1 cellular context compared by ENCODE assay signal in the genomic region with DNA sequence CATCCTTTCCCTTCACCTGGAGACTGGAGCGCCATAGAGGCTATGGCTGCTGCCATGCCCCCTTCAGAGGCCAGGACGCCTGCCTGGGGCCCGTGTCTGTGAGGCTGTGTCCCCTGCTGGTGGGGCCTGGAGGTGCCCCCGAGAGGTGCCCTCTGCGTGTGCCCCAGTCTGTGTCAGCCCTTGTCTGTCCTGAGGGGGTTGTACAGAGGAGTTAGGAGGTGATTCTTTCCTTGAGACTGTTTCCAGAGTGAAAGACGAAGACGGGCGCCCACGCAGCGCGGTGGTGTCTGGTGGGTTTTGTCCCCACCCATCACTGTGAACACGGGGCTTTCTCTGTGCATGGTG.
TF ChIP-seq lines count a peak whose summit lies in the region.

No MANE protein-coding gene starts in this region.

TF ChIP-seq in HepG2, 621 proteins besides CTCF, POLR2A, EP300 and RAD21:
- TF ChIP-seq CHD4 (IDR thresholded peaks at IDR 0.05; ENCODE audit: borderline replicate concordance, low read length) (no peak), ZNF703 (CRISPR knock-in tag; IDR thresholded peaks at IDR 0.05; ENCODE audit: borderline replicate concordance) (no peak), ZHX1 (CRISPR knock-in tag; IDR thresholded peaks at IDR 0.05; ENCODE audit: low read depth) (no peak), ZSCAN29 (CRISPR knock-in tag; conservative IDR thresholded peaks at IDR 0.05) (no peak), SNAPC4 (CRISPR knock-in tag; IDR thresholded peaks at IDR 0.05) (no peak), NR2C2 (CRISPR knock-in tag; IDR thresholded peaks at IDR 0.05; ENCODE audit: borderline replicate concordance) (no peak), ARNTL (CRISPR knock-in tag; IDR thresholded peaks at IDR 0.05) (no peak), KLF12 (CRISPR knock-in tag; IDR thresholded peaks at IDR 0.05; ENCODE audit: borderline replicate concordance) (no peak), ZBTB20 (CRISPR knock-in tag; IDR thresholded peaks at IDR 0.05; ENCODE audit: borderline replicate concordance, low read depth) (no peak), ZNF230 (CRISPR knock-in tag; IDR thresholded peaks at IDR 0.05) (no peak), ZSCAN9 (CRISPR knock-in tag; IDR thresholded peaks at IDR 0.05; ENCODE audit: borderline replicate concordance) (no peak), ATRX (CRISPR knock-in tag; IDR thresholded peaks at IDR 0.05; ENCODE audit: borderline replicate concordance) (no peak), MIER2 (CRISPR knock-in tag; IDR thresholded peaks at IDR 0.05) (no peak), ZNF282 (IDR thresholded peaks at IDR 0.05; ENCODE audit: partially characterized antibody) (no peak)
- TF ChIP-seq, protein P1, sequence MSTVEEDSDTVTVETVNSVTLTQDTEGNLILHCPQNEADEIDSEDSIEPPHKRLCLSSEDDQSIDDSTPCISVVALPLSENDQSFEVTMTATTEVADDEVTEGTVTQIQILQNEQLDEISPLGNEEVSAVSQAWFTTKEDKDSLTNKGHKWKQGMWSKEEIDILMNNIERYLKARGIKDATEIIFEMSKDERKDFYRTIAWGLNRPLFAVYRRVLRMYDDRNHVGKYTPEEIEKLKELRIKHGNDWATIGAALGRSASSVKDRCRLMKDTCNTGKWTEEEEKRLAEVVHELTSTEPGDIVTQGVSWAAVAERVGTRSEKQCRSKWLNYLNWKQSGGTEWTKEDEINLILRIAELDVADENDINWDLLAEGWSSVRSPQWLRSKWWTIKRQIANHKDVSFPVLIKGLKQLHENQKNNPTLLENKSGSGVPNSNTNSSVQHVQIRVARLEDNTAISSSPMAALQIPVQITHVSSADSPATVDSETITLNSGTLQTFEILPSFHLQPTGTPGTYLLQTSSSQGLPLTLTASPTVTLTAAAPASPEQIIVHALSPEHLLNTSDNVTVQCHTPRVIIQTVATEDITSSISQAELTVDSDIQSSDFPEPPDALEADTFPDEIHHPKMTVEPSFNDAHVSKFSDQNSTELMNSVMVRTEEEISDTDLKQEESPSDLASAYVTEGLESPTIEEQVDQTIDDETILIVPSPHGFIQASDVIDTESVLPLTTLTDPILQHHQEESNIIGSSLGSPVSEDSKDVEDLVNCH (CRISPR knock-in tag; IDR thresholded peaks at IDR 0.05), result no peak
- TF ChIP-seq, protein P2, sequence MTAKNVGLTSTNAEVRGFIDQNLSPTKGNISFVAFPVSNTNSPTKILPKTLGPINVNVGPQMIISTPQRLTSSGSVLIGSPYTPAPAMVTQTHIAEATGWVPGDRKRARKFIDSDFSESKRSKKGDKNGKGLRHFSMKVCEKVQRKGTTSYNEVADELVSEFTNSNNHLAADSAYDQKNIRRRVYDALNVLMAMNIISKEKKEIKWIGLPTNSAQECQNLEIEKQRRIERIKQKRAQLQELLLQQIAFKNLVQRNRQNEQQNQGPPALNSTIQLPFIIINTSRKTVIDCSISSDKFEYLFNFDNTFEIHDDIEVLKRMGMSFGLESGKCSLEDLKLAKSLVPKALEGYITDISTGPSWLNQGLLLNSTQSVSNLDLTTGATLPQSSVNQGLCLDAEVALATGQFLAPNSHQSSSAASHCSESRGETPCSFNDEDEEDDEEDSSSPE (CRISPR knock-in tag; IDR thresholded peaks at IDR 0.05), result no peak
